ENCODE assay signal across 9 cellular contexts in the genomic region with DNA sequence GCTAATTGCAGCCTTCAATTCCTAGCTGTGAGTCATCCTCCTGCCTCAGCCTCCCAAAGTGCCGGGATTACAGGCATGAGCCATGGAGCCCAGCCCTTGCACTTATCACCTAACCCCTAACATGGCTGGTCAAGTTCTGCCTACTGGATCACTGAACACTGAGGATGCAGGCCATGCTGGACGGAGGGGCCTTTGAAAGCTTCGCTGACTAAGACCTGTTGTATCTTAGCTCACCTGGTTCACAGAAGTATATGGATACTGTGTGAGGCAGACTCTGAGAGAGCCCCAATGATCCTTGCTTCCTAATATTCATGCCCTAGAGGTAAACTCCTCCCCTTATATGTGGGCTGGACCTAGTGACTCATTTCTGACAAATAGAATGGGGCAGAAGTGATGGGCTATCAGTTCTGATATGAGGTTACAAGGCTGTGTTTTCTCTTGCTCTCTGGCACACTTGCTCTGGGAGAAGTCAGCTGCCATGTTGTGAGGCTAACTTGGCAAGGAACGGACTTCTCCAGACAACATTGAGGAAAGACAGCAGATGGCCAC. TPM values are rescaled to one million over a fixed set of nuclear protein-coding genes. Genes with fewer than 3 reads are reported as not detected.
A peak's percentile ranks its signal among the peaks of the same experiment; 100 is the strongest.
DNase-seq lines count a peak whose midpoint lies in the region; ATAC-seq lines count a peak whose summit lies in the region.
"Had no signal": no experiment of that assay in that cellular context is flagged by ENCODE, and none has a peak within 500 bp of the region (broad histone marks: within the 10 kb centered on the region; RNA-seq: fewer than 3 reads in every experiment).

No MANE protein-coding gene starts in this region.

- no peak overlapping the region for H3K4me3 Mint-ChIP-seq in activated T-helper 1 cell treated with anti-CD3 and anti-CD28 coated beads, Interleukin-12 subunit alpha, Interleukin-12 subunit beta, Interleukin-2, Interleukin-4 antibody, amounts not matched to agents 30 ng/mL and 10 ng/mL and 1 ng/mL, durations not matched to agents 14 hours and 24 hours and 36 hours

- H3K4me1 Mint-ChIP-seq in activated T-helper 1 cell treated with anti-CD3 and anti-CD28 coated beads, Interleukin-12 subunit alpha, Interleukin-12 subunit beta, Interleukin-2, Interleukin-4 antibody, amounts not matched to agents 30 ng/mL and 10 ng/mL and 1 ng/mL, durations not matched to agents 14 hours and 24 hours and 36 hours (ENCODE audit: low read depth) = peaks cover 11% of the 10 kb centered on the region

- H3K27me3 Mint-ChIP-seq in activated T-helper 1 cell treated with anti-CD3 and anti-CD28 coated beads, Interleukin-12 subunit alpha, Interleukin-12 subunit beta, Interleukin-2, Interleukin-4 antibody, amounts not matched to agents 30 ng/mL and 10 ng/mL and 1 ng/mL, durations not matched to agents 14 hours and 24 hours and 36 hours (ENCODE audit: insufficient read depth) = peaks cover 7% of the 10 kb centered on the region

- no peak overlapping the region for H3K27ac Mint-ChIP-seq in activated T-helper 1 cell treated with anti-CD3 and anti-CD28 coated beads, Interleukin-12 subunit alpha, Interleukin-12 subunit beta, Interleukin-2, Interleukin-4 antibody, amounts not matched to agents 30 ng/mL and 10 ng/mL and 1 ng/mL, durations not matched to agents 14 hours and 24 hours and 36 hours

- H3K9me3 Mint-ChIP-seq in activated T-helper 1 cell treated with anti-CD3 and anti-CD28 coated beads, Interleukin-12 subunit alpha, Interleukin-12 subunit beta, Interleukin-2, Interleukin-4 antibody, amounts not matched to agents 30 ng/mL and 10 ng/mL and 1 ng/mL, durations not matched to agents 14 hours and 24 hours and 36 hours = no peaks in the 10 kb centered on the region

- peak; percentile 62 for DNase-seq in DMS53 (lab: John Stamatoyannopoulos, UW)
- peak; percentile 5 for DNase-seq in cerebellum (ENCODE audit: low spot score)
- DNase-seq in renal cortical epithelial cell (ENCODE audit: low read depth) = peak; percentile 62
- DNase-seq in germinal center (ENCODE audit: low spot score) = no peak
- DNase-seq in SHP77 (lab: John Stamatoyannopoulos, UW) = no peak
- DNase-seq in activated T-helper 1 cell treated with anti-CD3 and anti-CD28 coated beads, Interleukin-12 subunit alpha, Interleukin-12 subunit beta, Interleukin-2, Interleukin-4 antibody, amounts not matched to agents 30 ng/mL and 10 ng/mL and 1 ng/mL, durations not matched to agents 14 hours and 24 hours and 36 hours (ENCODE audit: low spot score) = no peak
- DNase-seq: NCI-H1436 treated with DMSO at 0.1 percent for 48 hours, occipital lobe had no signal

- intact Hi-C loops in activated T-helper 1 cell treated with anti-CD3 and anti-CD28 coated beads, Interleukin-12 subunit alpha, Interleukin-12 subunit beta, Interleukin-2, Interleukin-4 antibody, amounts not matched to agents 30 ng/mL and 10 ng/mL and 1 ng/mL, durations not matched to agents 14 hours and 24 hours and 36 hours (cut with micrococcal nuclease) = loop anchor here (1.0 kb wide), 1 partner anchor 18 kb away; no protein-coding TSS in a partner anchor

- H3K36me3 Mint-ChIP-seq in activated T-helper 1 cell treated with anti-CD3 and anti-CD28 coated beads, Interleukin-12 subunit alpha, Interleukin-12 subunit beta, Interleukin-2, Interleukin-4 antibody, amounts not matched to agents 30 ng/mL and 10 ng/mL and 1 ng/mL, durations not matched to agents 14 hours and 24 hours and 36 hours (ENCODE audit: low read depth) = no peaks in the 10 kb centered on the region

- ATAC-seq in HG02610 (IDR thresholded peaks at IDR 0.05; ENCODE audit: unreplicated experiment) = peak; percentile 65

RNA-seq across cellular contexts. Expression of a gene that starts 11.7 kb away (rescaled TPM):
- total RNA-seq in cerebellum (not detected), renal cortical epithelial cell (not detected in 2 replicates)
- total RNA-seq in activated T-helper 1 cell treated with anti-CD3 and anti-CD28 coated beads, Interleukin-12 subunit alpha, Interleukin-12 subunit beta, Interleukin-2, Interleukin-4 antibody, amounts not matched to agents 30 ng/mL and 10 ng/mL and 1 ng/mL, durations not matched to agents 14 hours and 24 hours and 36 hours = not detected in 2 replicates
- total RNA-seq: occipital lobe had no signal

RNA-seq across cellular contexts. Expression of a gene that starts 33.1 kb away (rescaled TPM):
- total RNA-seq in cerebellum (73.0 TPM), renal cortical epithelial cell (169 and 332 TPM in 2 replicates)
- 29.7 and 35.3 TPM in 2 replicates for total RNA-seq in activated T-helper 1 cell treated with anti-CD3 and anti-CD28 coated beads, Interleukin-12 subunit alpha, Interleukin-12 subunit beta, Interleukin-2, Interleukin-4 antibody, amounts not matched to agents 30 ng/mL and 10 ng/mL and 1 ng/mL, durations not matched to agents 14 hours and 24 hours and 36 hours

RNA-seq across cellular contexts. Expression of a gene that starts 53.9 kb away (rescaled TPM):
- total RNA-seq in cerebellum (27.6 TPM), renal cortical epithelial cell (16.5 and 42.1 TPM in 2 replicates)
- total RNA-seq in activated T-helper 1 cell treated with anti-CD3 and anti-CD28 coated beads, Interleukin-12 subunit alpha, Interleukin-12 subunit beta, Interleukin-2, Interleukin-4 antibody, amounts not matched to agents 30 ng/mL and 10 ng/mL and 1 ng/mL, durations not matched to agents 14 hours and 24 hours and 36 hours = 64.8 and 64.9 TPM in 2 replicates

Comparison
In these comparisons a context has a peak if more than half of its experiments do, and no peak if none do; other contexts are left out.
1. DNase-seq: peak in DMS53 (single experiment), cerebellum (single experiment) and renal cortical epithelial cell (single experiment); none in germinal center (single experiment), SHP77 (0 of 2) and activated T-helper 1 cell treated with anti-CD3 and anti-CD28 coated beads, Interleukin-12 subunit alpha, Interleukin-12 subunit beta, Interleukin-2, Interleukin-4 antibody, amounts not matched to agents 30 ng/mL and 10 ng/mL and 1 ng/mL, durations not matched to agents 14 hours and 24 hours and 36 hours (single experiment).